ENCODE assay signal across 1 cellular context in genomic region chr16:66872927-66873684, GRCh38.
TF ChIP-seq lines count a peak whose summit lies in the region.

No MANE protein-coding gene starts in this region.

TF ChIP-seq in HepG2, 621 proteins besides CTCF, POLR2A, EP300 and RAD21 (continued from another document):
- TF ChIP-seq STAT6 (CRISPR knock-in tag; IDR thresholded peaks at IDR 0.05; ENCODE audit: borderline replicate concordance) (no peak), KLF11 (CRISPR knock-in tag; IDR thresholded peaks at IDR 0.05) (peak; percentile 65; the same call in 1 of the 2 replicates), ZNF44 (CRISPR knock-in tag; IDR thresholded peaks at IDR 0.05) (no peak), ZNF891 (CRISPR knock-in tag; IDR thresholded peaks at IDR 0.05) (peak; percentile 94), RCOR2 (CRISPR knock-in tag; IDR thresholded peaks at IDR 0.05) (no peak), ARID5B (CRISPR knock-in tag; IDR thresholded peaks at IDR 0.05) (peak; percentile 72), ZNF20 (CRISPR knock-in tag; IDR thresholded peaks at IDR 0.05) (no peak), MAFF (IDR thresholded peaks at IDR 0.05; ENCODE audit: low read depth, low read length) (peak; percentile 9; the same call in 1 of the 2 replicates), ZNF263 (CRISPR knock-in tag; IDR thresholded peaks at IDR 0.05) (peak; percentile 95), CCAR2 (optimal IDR thresholded peaks at IDR 0.05; ENCODE audit: low read depth, low read length) (peak; percentile 49), TFAP4 (IDR thresholded peaks at IDR 0.05; ENCODE audit: borderline replicate concordance, low read depth) (no peak), ZNF350 (CRISPR knock-in tag; IDR thresholded peaks at IDR 0.05; ENCODE audit: borderline replicate concordance, low read depth) (peak; percentile 80; the same call in 1 of the 2 replicates), NR2C2 (CRISPR knock-in tag; IDR thresholded peaks at IDR 0.05; ENCODE audit: borderline replicate concordance) (no peak), RBM22 (optimal IDR thresholded peaks at IDR 0.05; ENCODE audit: low read length) (no peak), HIVEP1 (CRISPR knock-in tag; IDR thresholded peaks at IDR 0.05) (peak; percentile 77; the same call in 1 of the 2 replicates), MXI1 (IDR thresholded peaks at IDR 0.05; ENCODE audit: borderline replicate concordance, low read depth, low read length) (no peak; the same call in 2 of the 3 replicates), CERS6 (CRISPR knock-in tag; IDR thresholded peaks at IDR 0.05) (no peak), ZNF230 (CRISPR knock-in tag; IDR thresholded peaks at IDR 0.05) (peak; percentile 91), ZNF510 (CRISPR knock-in tag; IDR thresholded peaks at IDR 0.05; ENCODE audit: low read depth) (no peak), KAT8 (CRISPR knock-in tag; IDR thresholded peaks at IDR 0.05) (peak; percentile 72; the same call in 1 of the 2 replicates), ZBTB42 (CRISPR knock-in tag; IDR thresholded peaks at IDR 0.05) (no peak), ZNF329 (CRISPR knock-in tag; IDR thresholded peaks at IDR 0.05; ENCODE audit: low read depth) (peak; percentile 76; the same call in 1 of the 2 replicates), HINFP (CRISPR knock-in tag; IDR thresholded peaks at IDR 0.05; ENCODE audit: low read depth) (peak; percentile 82; the same call in 1 of the 2 replicates), NFKB2 (CRISPR knock-in tag; IDR thresholded peaks at IDR 0.05; ENCODE audit: borderline replicate concordance) (peak; percentile 90; the same call in 1 of the 2 replicates), ZNF670 (CRISPR knock-in tag; IDR thresholded peaks at IDR 0.05; ENCODE audit: borderline replicate concordance) (no peak), ZSCAN21 (CRISPR knock-in tag; IDR thresholded peaks at IDR 0.05; ENCODE audit: borderline replicate concordance) (peak; percentile 79), ZNF777 (CRISPR knock-in tag; IDR thresholded peaks at IDR 0.05) (peak; percentile 60; the same call in 1 of the 2 replicates), PHF20 (CRISPR knock-in tag; IDR thresholded peaks at IDR 0.05) (no peak), MLLT10 (CRISPR knock-in tag; IDR thresholded peaks at IDR 0.05) (no peak), ZNF136 (CRISPR knock-in tag; IDR thresholded peaks at IDR 0.05; ENCODE audit: low read depth) (no peak), ARID3A (IDR thresholded peaks at IDR 0.05; ENCODE audit: low read depth, low read length) (no peak), MEF2D (CRISPR knock-in tag; IDR thresholded peaks at IDR 0.05) (no peak; the same call in 1 of the 2 replicates), ZNF343 (CRISPR knock-in tag; IDR thresholded peaks at IDR 0.05) (no peak), CBX2 (IDR thresholded peaks at IDR 0.05; ENCODE audit: low read depth, low read length) (no peak), CBX2 (CRISPR knock-in tag; IDR thresholded peaks at IDR 0.05; ENCODE audit: low read depth) (peak; percentile 91; the same call in 1 of the 2 replicates), MED13 (CRISPR knock-in tag; IDR thresholded peaks at IDR 0.05) (no peak), TERF1 (CRISPR knock-in tag; IDR thresholded peaks at IDR 0.05) (no peak), KDM4B (CRISPR knock-in tag; IDR thresholded peaks at IDR 0.05) (0 out of 2 replicates have a peak, but pooled peaks have one; percentile 46), CSRNP1 (CRISPR knock-in tag; IDR thresholded peaks at IDR 0.05) (peak; percentile 95), ZNF431 (CRISPR knock-in tag; IDR thresholded peaks at IDR 0.05; ENCODE audit: borderline replicate concordance, low read depth) (0 out of 2 replicates have a peak, but pooled peaks have one; percentile 72), CREM (IDR thresholded peaks at IDR 0.05) (peak; percentile 38; the same call in 1 of the 2 replicates), CREM (CRISPR knock-in tag; IDR thresholded peaks at IDR 0.05) (no peak), KDM2A (CRISPR knock-in tag; IDR thresholded peaks at IDR 0.05; ENCODE audit: borderline replicate concordance, low read depth) (peak; percentile 97), HMGXB3 (CRISPR knock-in tag; IDR thresholded peaks at IDR 0.05; ENCODE audit: borderline replicate concordance) (no peak), GFI1 (CRISPR knock-in tag; IDR thresholded peaks at IDR 0.05; ENCODE audit: borderline replicate concordance) (no peak), ZNF10 (CRISPR knock-in tag; IDR thresholded peaks at IDR 0.05; ENCODE audit: borderline replicate concordance, low read depth) (no peak)
